Comparison of ENCODE assay signal across 15 cellular contexts in genomic region chr11:101792814-101793213, GRCh38.
"Had no signal": no experiment of that assay in that cellular context is flagged by ENCODE, and none has a peak within 500 bp of the region (broad histone marks: within the 10 kb centered on the region; RNA-seq: fewer than 3 reads in every experiment).

No MANE protein-coding gene starts in this region.

- H3K4me1 ChIP-seq: colonic mucosa, heart left ventricle, right atrium auricular region, sigmoid colon had no signal

- H3K4me3 ChIP-seq: colonic mucosa, heart left ventricle, mucosa of descending colon, right atrium auricular region, sigmoid colon had no signal

- ATAC-seq: heart left ventricle; mucosa of descending colon; naive thymus-derived CD8-positive, alpha-beta T cell had no signal

- H3K27ac ChIP-seq: colonic mucosa, heart left ventricle, right atrium auricular region, sigmoid colon had no signal

- DNase-seq: colonic mucosa; effector CD4-positive, alpha-beta T cell; endodermal cell; heart left ventricle; hippocampal formation; kidney glomerular epithelial cell; mucosa of descending colon; naive thymus-derived CD8-positive, alpha-beta T cell; posterior cingulate gyrus; sigmoid colon; small intestine; stimulated activated CD4-positive, alpha-beta T cell treated with anti-CD3 and anti-CD28 coated beads, Interleukin-2, amount 100 ng/mL, for 48 hours; stimulated activated naive CD4-positive, alpha-beta T cell treated with Interleukin-2 at 50 U/mL for 16 hours; trophoblast cell had no signal

- H3K9me3 ChIP-seq: colonic mucosa, heart left ventricle, mucosa of descending colon, right atrium auricular region, sigmoid colon had no signal

- H3K36me3 ChIP-seq: colonic mucosa, heart left ventricle, right atrium auricular region, sigmoid colon had no signal

- H3K27me3 ChIP-seq: colonic mucosa, heart left ventricle, right atrium auricular region, sigmoid colon had no signal
